ENCODE assay signal across 12 cellular contexts in genomic region chr6:41051873-41052272, GRCh38. TPM values are rescaled to one million over a fixed set of nuclear protein-coding genes. Genes with fewer than 3 reads are reported as not detected.
A peak's percentile ranks its signal among the peaks of the same experiment; 100 is the strongest.
DNase-seq lines count a peak whose midpoint lies in the region; ATAC-seq and TF ChIP-seq lines count a peak whose summit lies in the region.
"Had no signal": no experiment of that assay in that cellular context is flagged by ENCODE, and none has a peak within 500 bp of the region (broad histone marks: within the 10 kb centered on the region; RNA-seq: fewer than 3 reads in every experiment).

No MANE protein-coding gene starts in this region.

- H3K9me3 ChIP-seq in skeletal muscle tissue (ENCODE audit: control insufficient read depth in 3 of 3, low read length in 3 of 3) (no peaks in the 10 kb centered on the region), stomach (no peaks in the 10 kb centered on the region)

- H3K9me3 Mint-ChIP-seq in activated T-cell treated with anti-CD3 and anti-CD28 coated beads, Interleukin-2, amount 50 U/mL, for 24 hours = no peaks in the 10 kb centered on the region
- no peaks in the 10 kb centered on the region for H3K9me3 Mint-ChIP-seq in activated CD8-positive, alpha-beta T cell treated with anti-CD3 and anti-CD28 coated beads for 36 hours
- H3K9me3 Mint-ChIP-seq in effector memory CD8-positive, alpha-beta T cell = no peaks in the 10 kb centered on the region

- CTCF ChIA-PET in activated CD8-positive, alpha-beta T cell treated with anti-CD3 and anti-CD28 coated beads for 36 hours (lab: Charles Lee) = interaction anchor here (1.2 to 6.7 kb wide), 4 partner anchors 12 to 24 kb away, joined by 3 to 47 read pairs (median 14); partner anchors contain the start of gene UNC5CL

- DNase-seq in activated T-cell treated with anti-CD3 and anti-CD28 coated beads, Interleukin-2, amount 50 U/mL, for 24 hours = no peak
- no peak for DNase-seq in activated T-cell treated with anti-CD3 and anti-CD28 coated beads, Interleukin-2, amount 50 U/mL, for 48 hours
- peak; percentile 53 for DNase-seq in NAMALWA (ENCODE audit: low spot score)
- no peak for DNase-seq in activated CD8-positive, alpha-beta T cell treated with anti-CD3 and anti-CD28 coated beads for 36 hours
- DNase-seq in dermis blood vessel endothelial cell = no peak
- no peak for DNase-seq in effector memory CD8-positive, alpha-beta T cell
- no peak for DNase-seq in stomach
- DNase-seq: activated CD8-positive, alpha-beta memory T cell treated with anti-CD3 and anti-CD28 coated beads, Interleukin-2, amount 50 U/mL, for 4 hours had no signal

- H3K36me3 Mint-ChIP-seq in activated T-cell treated with anti-CD3 and anti-CD28 coated beads, Interleukin-2, amount 50 U/mL, for 24 hours (ENCODE audit: low read depth) = peaks cover 44% of the 10 kb centered on the region
- peaks cover 8% of the 10 kb centered on the region for H3K36me3 Mint-ChIP-seq in activated CD8-positive, alpha-beta T cell treated with anti-CD3 and anti-CD28 coated beads for 36 hours (ENCODE audit: low read depth)
- peaks cover 7% of the 10 kb centered on the region for H3K36me3 Mint-ChIP-seq in effector memory CD8-positive, alpha-beta T cell (ENCODE audit: insufficient read depth)

- H3K4me1 ChIP-seq in skeletal muscle tissue (ENCODE audit: control insufficient read depth in 3 of 3, insufficient read depth in 3 of 3, low read length in 3 of 3) (peaks cover 52 to 65% (median 55%) of the 10 kb centered on the region in 3 donors), stomach (peaks cover 16 to 91% (median 48%) of the 10 kb centered on the region in 4 donors)

- no peak for TF ChIP-seq EP300 in stomach (IDR thresholded peaks at IDR 0.05)

- H3K27me3 ChIP-seq in skeletal muscle tissue (ENCODE audit: control insufficient read depth in 3 of 3, insufficient read depth in 3 of 3, low read length in 3 of 3) (no peaks in the 10 kb centered on the region), stomach (no peaks in the 10 kb centered on the region)

- peak overlapping the region; percentile 2 to 73 (median 29) for H3K9ac ChIP-seq in skeletal muscle tissue (ENCODE audit: low read depth in 1 of 3, low read length in 3 of 3)

- H3K36me3 ChIP-seq in skeletal muscle tissue (ENCODE audit: control insufficient read depth in 3 of 3, insufficient read depth in 3 of 3, low read length in 3 of 3) (peaks cover 8 to 30% (median 10%) of the 10 kb centered on the region in 3 donors), stomach (no peaks in the 10 kb centered on the region)

- POLR2A ChIA-PET in activated CD8-positive, alpha-beta T cell treated with anti-CD3 and anti-CD28 coated beads for 36 hours (lab: Charles Lee) = no interaction called here

- no peak overlapping the region for H3K4me3 Mint-ChIP-seq in activated T-cell treated with anti-CD3 and anti-CD28 coated beads, Interleukin-2, amount 50 U/mL, for 24 hours
- H3K4me3 Mint-ChIP-seq in activated CD8-positive, alpha-beta T cell treated with anti-CD3 and anti-CD28 coated beads for 36 hours = no peak overlapping the region
- H3K4me3 Mint-ChIP-seq in effector memory CD8-positive, alpha-beta T cell = peak overlapping the region in 1 of 2 donors; percentile 1

- H3K4me3 ChIP-seq in skeletal muscle tissue (ENCODE audit: low read length in 3 of 3) (peak overlapping the region in 1 of 3 donors; percentile 2), stomach (no peak overlapping the region)

- intact Hi-C loops in activated CD8-positive, alpha-beta T cell treated with anti-CD3 and anti-CD28 coated beads for 36 hours (cut with micrococcal nuclease) = no loop called here
- intact Hi-C loops in stomach (cut with DNase I; ENCODE audit: low total_unique reads) = no loop called here

- no peak for TF ChIP-seq CTCF in activated CD8-positive, alpha-beta T cell treated with anti-CD3 and anti-CD28 coated beads for 36 hours (IDR thresholded peaks at IDR 0.05)
- TF ChIP-seq CTCF in stomach (IDR thresholded peaks at IDR 0.05) = no peak

- peak overlapping the region; percentile 69 for H3K27ac Mint-ChIP-seq in activated T-cell treated with anti-CD3 and anti-CD28 coated beads, Interleukin-2, amount 50 U/mL, for 24 hours
- peak overlapping the region; percentile 76 for H3K27ac Mint-ChIP-seq in activated CD8-positive, alpha-beta T cell treated with anti-CD3 and anti-CD28 coated beads for 36 hours
- no peak overlapping the region for H3K27ac Mint-ChIP-seq in effector memory CD8-positive, alpha-beta T cell

- peaks cover 15% of the 10 kb centered on the region for H3K4me1 Mint-ChIP-seq in activated T-cell treated with anti-CD3 and anti-CD28 coated beads, Interleukin-2, amount 50 U/mL, for 24 hours (ENCODE audit: low read depth)
- peaks cover 13% of the 10 kb centered on the region for H3K4me1 Mint-ChIP-seq in activated CD8-positive, alpha-beta T cell treated with anti-CD3 and anti-CD28 coated beads for 36 hours (ENCODE audit: low read depth)
- peaks cover 13 to 14% of the 10 kb centered on the region in 2 donors for H3K4me1 Mint-ChIP-seq in effector memory CD8-positive, alpha-beta T cell (ENCODE audit: low read depth in 2 of 2)

- 76 to 82% (median 77%) methylated on average over 5 of the region's 5 CpGs for WGBS in stomach, 5 donors

- H3K27ac ChIP-seq in skeletal muscle tissue (ENCODE audit: low read depth, low read length) (peak overlapping the region; percentile 94), stomach (no peak overlapping the region)

- TF ChIP-seq POLR2A in stomach (IDR thresholded peaks at IDR 0.05) = no peak

- peak; percentile 75 for ATAC-seq in activated CD8-positive, alpha-beta T cell treated with anti-CD3 and anti-CD28 coated beads for 36 hours
- ATAC-seq in effector memory CD8-positive, alpha-beta T cell (replicated peaks) = no peak
- ATAC-seq: SK-N-SH treated with all-trans-retinoic acid at 6 μM for 48 hours had no signal

- H3K27me3 Mint-ChIP-seq in activated T-cell treated with anti-CD3 and anti-CD28 coated beads, Interleukin-2, amount 50 U/mL, for 24 hours = no peaks in the 10 kb centered on the region
- H3K27me3 Mint-ChIP-seq in activated CD8-positive, alpha-beta T cell treated with anti-CD3 and anti-CD28 coated beads for 36 hours = no peaks in the 10 kb centered on the region
- H3K27me3 Mint-ChIP-seq in effector memory CD8-positive, alpha-beta T cell = no peaks in the 10 kb centered on the region

RNA-seq across cellular contexts. Expression of gene APOBEC2, which starts 1.1 kb away (rescaled TPM):
- total RNA-seq in activated CD8-positive, alpha-beta T cell treated with anti-CD3 and anti-CD28 coated beads for 36 hours = not detected
- total RNA-seq in skeletal muscle tissue (664 TPM), dermis blood vessel endothelial cell (0.19 TPM in 1 of 2 replicates, not detected in the other), stomach (10 to 100 TPM in 1 of 5 donors, 1 to 10 TPM in 1, not detected in 3; 7.2 to 12.6 TPM)
- 10 to 100 TPM in 2 of 3 donors, 1 to 10 TPM in 1; 7.6 to 36.7 (median 11.3) TPM for polyA plus RNA-seq in stomach
- polyA plus RNA-seq: neural cell had no signal

RNA-seq across cellular contexts. Expression of gene TSPO2, which starts 9.6 kb away (rescaled TPM):
- not detected for total RNA-seq in activated CD8-positive, alpha-beta T cell treated with anti-CD3 and anti-CD28 coated beads for 36 hours
- 1.0 TPM for total RNA-seq in skeletal muscle tissue
- total RNA-seq in dermis blood vessel endothelial cell = not detected in 2 replicates
- total RNA-seq in stomach = not detected
- polyA plus RNA-seq in stomach = 1 to 10 TPM in 1 of 3 donors, under 1 TPM in 2; 0.15 to 1.4 (median 0.92) TPM
- polyA plus RNA-seq: keratinocyte, neural cell had no signal

RNA-seq across cellular contexts. Expression of gene UNC5CL, which starts 12.9 kb away (rescaled TPM):
- 1 to 10 TPM; 2.3 to 2.6 TPM for total RNA-seq in activated CD8-positive, alpha-beta T cell treated with anti-CD3 and anti-CD28 coated beads for 36 hours
- total RNA-seq in skeletal muscle tissue (2.1 TPM), dermis blood vessel endothelial cell (0.14 and 0.17 TPM in 2 replicates), stomach (10 to 100 TPM in 4 of 5 donors, 1 to 10 TPM in 1; 2.3 to 84.8 (median 58.3) TPM)
- 10 to 100 TPM in 1 of 3 donors, 1 to 10 TPM in 2; 4.4 to 13.0 (median 9.7) TPM for polyA plus RNA-seq in stomach

RNA-seq across cellular contexts. Expression of gene OARD1, which starts 20.3 kb away (rescaled TPM):
- 10 to 100 TPM; 45.8 to 48.4 TPM for total RNA-seq in activated CD8-positive, alpha-beta T cell treated with anti-CD3 and anti-CD28 coated beads for 36 hours
- total RNA-seq in skeletal muscle tissue = 10.4 TPM
- total RNA-seq in dermis blood vessel endothelial cell = 11.2 and 11.6 TPM in 2 replicates
- total RNA-seq in stomach = 10 to 100 TPM in 3 of 5 donors, 1 to 10 TPM in 2; 1.2 to 39.7 (median 26.4) TPM
- polyA plus RNA-seq in stomach = 10 to 100 TPM; 36.1 to 69.0 (median 36.6) TPM

RNA-seq across cellular contexts. Expression of gene NFYA, which starts 20.9 kb away (rescaled TPM):
- 10 to 100 TPM; 30.7 to 31.1 TPM for total RNA-seq in activated CD8-positive, alpha-beta T cell treated with anti-CD3 and anti-CD28 coated beads for 36 hours
- total RNA-seq in skeletal muscle tissue (17.2 TPM), dermis blood vessel endothelial cell (16.2 and 22.6 TPM in 2 replicates), stomach (10 to 100 TPM in 4 of 5 donors, 1 to 10 TPM in 1; 8.1 to 35.0 (median 20.0) TPM)
- polyA plus RNA-seq in stomach = 1 to 10 TPM; 5.0 to 7.6 (median 5.9) TPM

Comparison
In these comparisons a context has a peak if more than half of its experiments do, and no peak if none do; other contexts are left out.
1. H3K27ac Mint-ChIP-seq: peak in activated T-cell treated with anti-CD3 and anti-CD28 coated beads, Interleukin-2, amount 50 U/mL, for 24 hours (single experiment) and activated CD8-positive, alpha-beta T cell treated with anti-CD3 and anti-CD28 coated beads for 36 hours (single experiment); none in effector memory CD8-positive, alpha-beta T cell (0 of 2).
2. RNA of gene APOBEC2, which starts 1.1 kb away (total RNA-seq): 664 TPM in skeletal muscle tissue (single experiment); 7.2 to 12.6 TPM in stomach, not detected in activated CD8-positive, alpha-beta T cell treated with anti-CD3 and anti-CD28 coated beads for 36 hours and 0.19 TPM in dermis blood vessel endothelial cell; every median in the first group is over 10 times any median in the second.